In genomic region chr5:152058267-152058666, GRCh38 we compare ENCODE assay signal across 31 cellular contexts.
"Had no signal": no experiment of that assay in that cellular context is flagged by ENCODE, and none has a peak within 500 bp of the region (broad histone marks: within the 10 kb centered on the region; RNA-seq: fewer than 3 reads in every experiment).

No MANE protein-coding gene starts in this region.

- H3K4me1 ChIP-seq: colonic mucosa, gastrocnemius medialis, pancreas, suprapubic skin, thyroid gland had no signal

- H3K9me3 ChIP-seq: colonic mucosa, gastrocnemius medialis, neutrophil, pancreas, suprapubic skin, thyroid gland had no signal

- H3K36me3 Mint-ChIP-seq: immature natural killer cell had no signal

- DNase-seq: colonic mucosa; effector CD8-positive, alpha-beta T cell; endodermal cell; foreskin fibroblast; gastrocnemius medialis; head of caudate nucleus; hippocampal formation; immature natural killer cell; islet precursor cell; kidney glomerular epithelial cell; mesendoderm; midbrain; naive thymus-derived CD8-positive, alpha-beta T cell; pancreas; retina; stimulated activated CD4-positive, alpha-beta T cell treated with anti-CD3 and anti-CD28 coated beads, Interleukin-12 subunit alpha, Interleukin-12 subunit beta, amount 100 ng/mL, for 4 hours; stimulated activated CD4-positive, alpha-beta T cell treated with anti-CD3 and anti-CD28 coated beads, Interleukin-1b, Interleukin-23, amount 100 ng/mL, for 48 hours; stimulated activated CD4-positive, alpha-beta T cell treated with anti-CD3 and anti-CD28 coated beads, Interleukin-4, amount 100 ng/mL, for 1 hour; stimulated activated CD8-positive, alpha-beta memory T cell treated with anti-CD3 and anti-CD28 coated beads, Interleukin-4, amount 100 ng/mL, for 48 hours; stimulated activated naive CD4-positive, alpha-beta T cell; stimulated activated naive CD8-positive, alpha-beta T cell treated with anti-CD3 and anti-CD28 coated beads, Interleukin-15, amount 100 ng/mL, for 72 hours; thyroid gland; trophoblast cell had no signal

- H3K4me1 Mint-ChIP-seq: immature natural killer cell had no signal

- H3K27me3 Mint-ChIP-seq: dendritic cell treated with granulocyte-macrophage colony-stimulating factor and Interleukin-4, amounts not matched to agents 40 ng/mL and 50 ng/mL, for 4 days; naive thymus-derived CD8-positive, alpha-beta T cell; stimulated activated naive CD8-positive, alpha-beta T cell treated with anti-CD3 and anti-CD28 coated beads, Interleukin-15, amount 100 ng/mL, for 72 hours had no signal

- H3K4me3 ChIP-seq: colonic mucosa, gastrocnemius medialis, pancreas, smooth muscle cell, suprapubic skin, thyroid gland had no signal

- H3K27me3 ChIP-seq: colonic mucosa, gastrocnemius medialis, neutrophil, pancreas, suprapubic skin, thyroid gland had no signal

- H3K27ac Mint-ChIP-seq: dendritic cell treated with granulocyte-macrophage colony-stimulating factor and Interleukin-4, amounts not matched to agents 40 ng/mL and 50 ng/mL, for 4 days; endodermal cell; immature natural killer cell; naive thymus-derived CD8-positive, alpha-beta T cell; stimulated activated naive CD8-positive, alpha-beta T cell treated with anti-CD3 and anti-CD28 coated beads, Interleukin-15, amount 100 ng/mL, for 72 hours had no signal

- ATAC-seq: esophagus mucosa; gastrocnemius medialis; naive thymus-derived CD8-positive, alpha-beta T cell; pancreas; sciatic nerve; stimulated activated naive CD8-positive, alpha-beta T cell treated with anti-CD3 and anti-CD28 coated beads, Interleukin-15, amount 100 ng/mL, for 72 hours had no signal

- H3K36me3 ChIP-seq: colonic mucosa, gastrocnemius medialis, neutrophil, pancreas, suprapubic skin, thyroid gland had no signal

- H3K27ac ChIP-seq: colonic mucosa, epithelial cell of prostate, gastrocnemius medialis, neutrophil, pancreas, suprapubic skin, thyroid gland had no signal

- H3K4me3 Mint-ChIP-seq: central memory CD8-positive, alpha-beta T cell; dendritic cell treated with granulocyte-macrophage colony-stimulating factor and Interleukin-4, amounts not matched to agents 40 ng/mL and 50 ng/mL, for 4 days; endodermal cell; immature natural killer cell; naive thymus-derived CD8-positive, alpha-beta T cell; stimulated activated naive CD8-positive, alpha-beta T cell treated with anti-CD3 and anti-CD28 coated beads, Interleukin-15, amount 100 ng/mL, for 72 hours had no signal
